In genomic region chr12:57726151-57726883, GRCh38 we compare ENCODE assay signal across 9 cellular contexts. TPM values are rescaled to one million over a fixed set of nuclear protein-coding genes. Genes with fewer than 3 reads are reported as not detected.
DNase-seq lines count a peak whose midpoint lies in the region; ATAC-seq and TF ChIP-seq lines count a peak whose summit lies in the region.
"Had no signal": no experiment of that assay in that cellular context is flagged by ENCODE, and none has a peak within 500 bp of the region (broad histone marks: within the 10 kb centered on the region; RNA-seq: fewer than 3 reads in every experiment).

No MANE protein-coding gene starts in this region.

- TF ChIP-seq CTCF in Peyer's patch (IDR thresholded peaks at IDR 0.05) = peak in 5 of 6 experiments; percentile 6 to 65 (median 59)
- TF ChIP-seq CTCF in colonic mucosa (IDR thresholded peaks at IDR 0.05) = peak; percentile 72

- H3K27me3 ChIP-seq in HUES64 (ENCODE audit: insufficient read depth, low read length) = peaks cover 84% of the 10 kb centered on the region
- peaks cover 0 to 8% of the 10 kb centered on the region in 2 donors for H3K27me3 ChIP-seq in Peyer's patch
- H3K27me3 ChIP-seq in colonic mucosa = peaks cover 6% of the 10 kb centered on the region

- H3K9me3 ChIP-seq in HUES64 (ENCODE audit: insufficient read depth, low read depth, low read length) (no peaks in the 10 kb centered on the region), Peyer's patch (no peaks in the 10 kb centered on the region), colonic mucosa (no peaks in the 10 kb centered on the region)

- peak; percentile 97 for DNase-seq in DMS53 (lab: John Stamatoyannopoulos, UW)
- DNase-seq in Peyer's patch = peak; percentile 27 to 86 (median 84)
- DNase-seq in colonic mucosa = peak; percentile 88
- DNase-seq in kidney glomerular epithelial cell (lab: John Stamatoyannopoulos, UW) = peak; percentile 37
- DNase-seq in stimulated activated effector memory CD8-positive, alpha-beta T cell treated with anti-CD3 and anti-CD28 coated beads, Interleukin-12 subunit alpha, Interleukin-12 subunit beta, amount 100 ng/mL, for 72 hours (ENCODE audit: low spot score in 2 of 2) = no peak

- no peak for TF ChIP-seq POLR2A in Peyer's patch (IDR thresholded peaks at IDR 0.05)

- peak overlapping the region; percentile 83 for H3K27ac Mint-ChIP-seq in stimulated activated effector memory CD8-positive, alpha-beta T cell treated with anti-CD3 and anti-CD28 coated beads, Interleukin-12 subunit alpha, Interleukin-12 subunit beta, amount 100 ng/mL, for 72 hours
- H3K27ac Mint-ChIP-seq: stimulated activated naive CD8-positive, alpha-beta T cell treated with anti-CD3 and anti-CD28 coated beads, Interleukin-15, Interleukin-2, amounts not matched to agents 100 ng/mL and 50 ng/mL, for 24 hours had no signal

- H3K4me3 Mint-ChIP-seq in stimulated activated effector memory CD8-positive, alpha-beta T cell treated with anti-CD3 and anti-CD28 coated beads, Interleukin-12 subunit alpha, Interleukin-12 subunit beta, amount 100 ng/mL, for 72 hours = peak overlapping the region; percentile 52
- H3K4me3 Mint-ChIP-seq: stimulated activated naive CD8-positive, alpha-beta T cell treated with anti-CD3 and anti-CD28 coated beads, Interleukin-15, Interleukin-2, amounts not matched to agents 100 ng/mL and 50 ng/mL, for 24 hours had no signal

- no peak overlapping the region for H3K27ac ChIP-seq in HUES64 (ENCODE audit: low read depth, low read length)
- H3K27ac ChIP-seq in Peyer's patch = peak overlapping the region in 3 of 4 donors; percentile 40 to 69 (median 53)
- H3K27ac ChIP-seq in colonic mucosa = peak overlapping the region; percentile 24

- WGBS in HUES64 = 3% methylated on average over 79 of the region's 79 CpGs

- peak; percentile 34 for ATAC-seq in stimulated activated effector memory CD8-positive, alpha-beta T cell treated with anti-CD3 and anti-CD28 coated beads, Interleukin-12 subunit alpha, Interleukin-12 subunit beta, amount 100 ng/mL, for 72 hours
- ATAC-seq in HG02840 (IDR thresholded peaks at IDR 0.05; ENCODE audit: low FRiP score, unreplicated experiment) (no peak), GM18511 (IDR thresholded peaks at IDR 0.05; ENCODE audit: unreplicated experiment) (no peak)

- no peaks in the 10 kb centered on the region for H3K9me3 Mint-ChIP-seq in stimulated activated effector memory CD8-positive, alpha-beta T cell treated with anti-CD3 and anti-CD28 coated beads, Interleukin-12 subunit alpha, Interleukin-12 subunit beta, amount 100 ng/mL, for 72 hours
- H3K9me3 Mint-ChIP-seq: stimulated activated naive CD8-positive, alpha-beta T cell treated with anti-CD3 and anti-CD28 coated beads, Interleukin-15, Interleukin-2, amounts not matched to agents 100 ng/mL and 50 ng/mL, for 24 hours had no signal

- H3K9ac ChIP-seq in HUES64 (ENCODE audit: low read depth, low read length) (no peak overlapping the region), colonic mucosa (ENCODE audit: low read depth in 2 of 2, low read length in 2 of 2) (peak overlapping the region; percentile 71 to 72)

- H3K4me3 ChIP-seq in HUES64 (ENCODE audit: low read length) (peak overlapping the region; percentile 55), Peyer's patch (peak overlapping the region; percentile 32 to 77 (median 58)), colonic mucosa (peak overlapping the region; percentile 48)

- peaks cover 82% of the 10 kb centered on the region for H3K36me3 Mint-ChIP-seq in stimulated activated effector memory CD8-positive, alpha-beta T cell treated with anti-CD3 and anti-CD28 coated beads, Interleukin-12 subunit alpha, Interleukin-12 subunit beta, amount 100 ng/mL, for 72 hours

- intact Hi-C loops in colonic mucosa (cut with DNase I) = no loop called here

- H3K4me1 ChIP-seq in HUES64 (ENCODE audit: insufficient read depth, low read length) (no peaks in the 10 kb centered on the region), Peyer's patch (peaks cover 0 to 9% (median 0%) of the 10 kb centered on the region in 4 donors), colonic mucosa (no peaks in the 10 kb centered on the region)

- peaks cover 35% of the 10 kb centered on the region for H3K4me1 Mint-ChIP-seq in stimulated activated effector memory CD8-positive, alpha-beta T cell treated with anti-CD3 and anti-CD28 coated beads, Interleukin-12 subunit alpha, Interleukin-12 subunit beta, amount 100 ng/mL, for 72 hours

- 0 out of 2 replicates have a peak, but pooled peaks cover 3% of the 10 kb centered on the region for H3K36me3 ChIP-seq in HUES64 (ENCODE audit: insufficient read depth, low read length)
- H3K36me3 ChIP-seq in Peyer's patch = peaks cover 0 to 6% (median 0%) of the 10 kb centered on the region in 3 donors
- no peaks in the 10 kb centered on the region for H3K36me3 ChIP-seq in colonic mucosa

RNA-seq across cellular contexts. Expression of gene AGAP2, which starts 12.2 kb away (rescaled TPM):
- polyA plus RNA-seq in HUES64 (2013, experiment 1 of 2) = 1.0 TPM
- polyA plus RNA-seq in HUES64 (2013, experiment 2 of 2) = 2.8 TPM
- total RNA-seq in Peyer's patch (1 to 10 TPM; 2.5 to 9.1 (median 3.1) TPM), colonic mucosa (1 to 10 TPM in 1 of 2 donors, under 1 TPM in 1; 0.86 to 1.0 TPM)

RNA-seq across cellular contexts. Expression of gene TSPAN31, which starts 18.5 kb away (rescaled TPM):
- polyA plus RNA-seq in HUES64 (2013, experiment 1 of 2) = 9.3 TPM
- 15.3 TPM for polyA plus RNA-seq in HUES64 (2013, experiment 2 of 2)
- total RNA-seq in Peyer's patch = 10 to 100 TPM; 45.7 to 65.7 (median 55.6) TPM
- total RNA-seq in colonic mucosa = 10 to 100 TPM; 19.3 to 32.3 TPM

RNA-seq across cellular contexts. Expression of gene CDK4, which starts 25.8 kb away (rescaled TPM):
- polyA plus RNA-seq in HUES64 (2013, experiment 1 of 2) = 171 TPM
- 146 TPM for polyA plus RNA-seq in HUES64 (2013, experiment 2 of 2)
- total RNA-seq in Peyer's patch = 10 to 100 TPM; 14.7 to 97.4 (median 28.8) TPM
- 100 to 1,000 TPM in 1 of 2 donors, 10 to 100 TPM in 1; 45.7 to 121 TPM for total RNA-seq in colonic mucosa

RNA-seq across cellular contexts. Expression of gene MARCHF9, which starts 28.6 kb away (rescaled TPM):
- 3.7 TPM for polyA plus RNA-seq in HUES64 (2013, experiment 1 of 2)
- polyA plus RNA-seq in HUES64 (2013, experiment 2 of 2) = 4.6 TPM
- 10 to 100 TPM in 2 of 4 donors, 1 to 10 TPM in 2; 7.4 to 17.2 (median 10.6) TPM for total RNA-seq in Peyer's patch
- total RNA-seq in colonic mucosa = 10 to 100 TPM; 10.6 to 14.3 TPM

RNA-seq across cellular contexts. Expression of gene OS9, which starts 32.4 kb away (rescaled TPM):
- polyA plus RNA-seq in HUES64 (2013, experiment 1 of 2) = 54.6 TPM
- 59.6 TPM for polyA plus RNA-seq in HUES64 (2013, experiment 2 of 2)
- total RNA-seq in Peyer's patch (100 to 1,000 TPM; 275 to 353 (median 292) TPM), colonic mucosa (100 to 1,000 TPM; 219 to 284 TPM)

Comparison
In these comparisons a context has a peak if more than half of its experiments do, and no peak if none do; other contexts are left out.
1. DNase-seq: peak in DMS53 (single experiment), Peyer's patch (3 of 3), colonic mucosa (single experiment) and kidney glomerular epithelial cell (single experiment); none in stimulated activated effector memory CD8-positive, alpha-beta T cell treated with anti-CD3 and anti-CD28 coated beads, Interleukin-12 subunit alpha, Interleukin-12 subunit beta, amount 100 ng/mL, for 72 hours (0 of 2).
2. Peak in every context shown above with its lines, with median percentiles within 50 percentile points of each other: H3K4me3 ChIP-seq.